In the genomic region with DNA sequence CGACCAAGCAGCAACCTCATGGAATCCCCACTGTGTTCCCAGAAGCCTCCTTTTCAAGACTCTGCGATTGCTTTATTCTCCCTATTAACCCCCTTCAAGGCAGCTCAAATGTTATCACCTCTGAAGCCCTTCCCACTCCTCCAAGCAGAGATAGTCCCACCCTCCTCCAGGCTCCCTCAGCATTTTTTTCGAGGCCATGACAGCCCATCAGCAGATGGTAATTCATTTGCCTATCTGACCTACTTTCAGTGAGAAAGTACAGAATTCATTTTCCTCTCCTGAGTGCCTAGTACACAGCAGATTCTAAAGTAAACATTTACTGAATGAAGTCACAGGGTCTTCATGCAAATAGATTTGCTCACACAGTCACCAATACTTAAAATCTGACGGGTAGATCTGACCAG, we compare ENCODE assay signal across 8 cellular contexts. TPM values are rescaled to one million over a fixed set of nuclear protein-coding genes. Genes with fewer than 3 reads are reported as not detected.
DNase-seq lines count a peak whose midpoint lies in the region; ATAC-seq, FAIRE-seq and TF ChIP-seq lines count a peak whose summit lies in the region.

No MANE protein-coding gene starts in this region.

- no peaks in the 10 kb centered on the region for H3K9me3 ChIP-seq in endocrine pancreas (ENCODE audit: control insufficient read depth, low read length)

- H3K9me3 Mint-ChIP-seq in neural crest cell, result peaks cover 3% of the 10 kb centered on the region

- no peak overlapping the region for H3K9ac ChIP-seq in endocrine pancreas (ENCODE audit: control insufficient read depth, insufficient read depth, low read length)

- no peak for ATAC-seq in GM19351 (IDR thresholded peaks at IDR 0.05; ENCODE audit: unreplicated experiment)
- no peak for ATAC-seq in GM21717 (IDR thresholded peaks at IDR 0.05; ENCODE audit: unreplicated experiment)

- H3K4me1 Mint-ChIP-seq in neural crest cell, result peaks cover 19% of the 10 kb centered on the region

- TF ChIP-seq CTCF in neural crest cell (conservative IDR thresholded peaks at IDR 0.05), result no peak

- no peak overlapping the region for H3K4me3 Mint-ChIP-seq in neural crest cell

- peak; percentile 64 for FAIRE-seq in GM18507 (lab: Jason Lieb, UNC)

- DNase-seq in GM18507 (ENCODE audit: extremely low spot score, insufficient read length, low read depth), result no peak
- DNase-seq in NCI-H1436 treated with DMSO at 0.1 percent for 48 hours (lab: John Stamatoyannopoulos, UW), result peak; percentile 11
- DNase-seq in neural crest cell (ENCODE audit: low read depth, low spot score), result no peak
- no peak for DNase-seq in NCI-H1105 treated with DMSO at 0.1 percent for 48 hours (lab: John Stamatoyannopoulos, UW)
- DNase-seq in epidermal melanocyte (ENCODE audit: insufficient read length, low spot score), result no peak

- peaks cover 28% of the 10 kb centered on the region for H3K4me1 ChIP-seq in endocrine pancreas (ENCODE audit: control insufficient read depth, insufficient read depth, low read length)

- peak overlapping the region; percentile 35 for H3K4me3 ChIP-seq in endocrine pancreas (ENCODE audit: control insufficient read depth, insufficient read depth, low read length)

- H3K27ac Mint-ChIP-seq in neural crest cell (ENCODE audit: unreplicated experiment), result peak overlapping the region; percentile 64

- no peaks in the 10 kb centered on the region for H3K27me3 Mint-ChIP-seq in neural crest cell (ENCODE audit: low read depth)

- no peaks in the 10 kb centered on the region for H3K27me3 ChIP-seq in endocrine pancreas (ENCODE audit: control insufficient read depth, insufficient read depth, low read length)

- no peaks in the 10 kb centered on the region for H3K36me3 ChIP-seq in endocrine pancreas (ENCODE audit: control insufficient read depth, insufficient read depth, low read length)

- peaks cover 12% of the 10 kb centered on the region for H3K36me3 Mint-ChIP-seq in neural crest cell (ENCODE audit: low read depth)

RNA-seq across cellular contexts. Expression of a gene that starts 47.8 kb away (rescaled TPM):
- total RNA-seq in neural crest cell, result 28.0 and 29.0 TPM in 2 replicates
